ENCODE assay signal across 8 cellular contexts in the genomic region with DNA sequence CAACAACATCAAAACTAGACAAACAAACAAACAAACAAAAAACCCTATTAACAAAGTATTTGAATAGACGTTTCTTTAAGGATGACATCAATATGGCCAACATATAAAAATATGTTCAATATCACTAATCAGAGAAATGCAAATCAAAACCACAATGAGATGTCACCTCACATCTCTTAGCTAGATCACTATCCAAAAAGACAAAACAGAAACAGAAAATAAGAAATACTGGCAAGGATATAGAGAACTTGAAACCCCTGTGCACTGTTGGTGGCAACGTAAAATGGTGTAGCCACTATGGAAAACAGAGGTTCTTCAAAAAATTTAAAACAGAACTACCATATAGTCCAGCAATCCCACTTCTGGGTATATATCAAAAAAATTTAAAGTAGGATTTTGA.
A peak's percentile ranks its signal among the peaks of the same experiment; 100 is the strongest.
DNase-seq lines count a peak whose midpoint lies in the region; ATAC-seq, FAIRE-seq and TF ChIP-seq lines count a peak whose summit lies in the region.
"Not testable (repeated sequence)": the region's sequence is repeated elsewhere in the genome, so short reads cannot be mapped to it uniquely, and the experiment has no call there.

No MANE protein-coding gene starts in this region.

- not testable (repeated sequence) for H3K27me3 ChIP-seq in GM12878 (replicated peaks in 1 of 2; ENCODE audit: control insufficient read depth in 2 of 2, insufficient read depth in 2 of 2, low read length in 1 of 2)

- not testable (repeated sequence) for H4K20me1 ChIP-seq in GM12878 (ENCODE audit: control insufficient read depth, insufficient read depth)

- WGBS in GM12878 (ENCODE audit: insufficient coverage, insufficient replicate concordance, low lambda C conversion rate, missing lambda C conversion rate): 3% methylated on average over 2 of the region's 2 CpGs

- not testable (repeated sequence) for H3K4me1 ChIP-seq in GM12878 (ENCODE audit: control insufficient read depth, insufficient read depth, low read length)

- peak; percentile 82 for ATAC-seq in GM18907 (IDR thresholded peaks at IDR 0.05; ENCODE audit: unreplicated experiment)
- peak; percentile 74 for ATAC-seq in GM19452 (IDR thresholded peaks at IDR 0.05; ENCODE audit: unreplicated experiment)
- peak; percentile 59 for ATAC-seq in GM21529 (IDR thresholded peaks at IDR 0.05; ENCODE audit: unreplicated experiment)
- ATAC-seq in HG02763 (IDR thresholded peaks at IDR 0.05; ENCODE audit: unreplicated experiment): peak; percentile 65
- ATAC-seq in HG03135 (IDR thresholded peaks at IDR 0.05; ENCODE audit: unreplicated experiment): peak; percentile 75
- ATAC-seq in HG03521 (IDR thresholded peaks at IDR 0.05; ENCODE audit: unreplicated experiment): peak; percentile 55
- peak; percentile 73 for ATAC-seq in GM12878

- RAD21 ChIA-PET in GM12878 (lab: Charles Lee; ENCODE audit: unreplicated experiment): not testable (repeated sequence)

- TF ChIP-seq POLR2A in GM12878 (IDR thresholded peaks at IDR 0.05; ENCODE audit: low read depth, low read length): not testable (repeated sequence)

- not testable (repeated sequence) for H3K4me3 ChIP-seq in GM12865 (ENCODE audit: low read depth, low read length); GM12878

- SMC1A ChIA-PET in GM12878 (lab: Charles Lee; ENCODE audit: uncharacterized antibody, unreplicated experiment): not testable (repeated sequence)

- H3K9me3 ChIP-seq in GM12878 (replicated peaks; ENCODE audit: control insufficient read depth, insufficient read depth, low read length): not testable (repeated sequence)

- POLR2A ChIA-PET in GM12878 (lab: Charles Lee): not testable (repeated sequence)

- not testable (repeated sequence) for H3K27ac ChIP-seq in GM12878 (ENCODE audit: control insufficient read depth, insufficient read depth)

- H3K79me2 ChIP-seq in GM12878 (ENCODE audit: control insufficient read depth, insufficient read depth, low read length): not testable (repeated sequence)

- DNase-seq in GM12865 (ENCODE audit: low read depth): peak; percentile 35
- DNase-seq in GM12878 (ENCODE audit: low read depth, low spot score): not testable (repeated sequence)

- not testable (repeated sequence) for H2AFZ ChIP-seq in GM12878 (ENCODE audit: control insufficient read depth, low read depth, low read length)

- not testable (repeated sequence) for FAIRE-seq in GM12878 (lab: Jason Lieb, UNC)

- BruUV-seq in GM12878 (replicated peaks; lab: Mats Ljungman, UMichigan): not testable (repeated sequence)

- not testable (repeated sequence) for TF ChIP-seq RAD21 in GM12878 (IDR thresholded peaks at IDR 0.05; ENCODE audit: insufficient read depth, low read depth, low read length)

- H3K36me3 ChIP-seq in GM12878 (ENCODE audit: control insufficient read depth in 2 of 2, insufficient read depth in 2 of 2, low read length in 1 of 2): not testable (repeated sequence)

- TF ChIP-seq CTCF in GM12865 (IDR thresholded peaks at IDR 0.05; ENCODE audit: insufficient read depth, low read depth, low read length, missing control alignments); GM12878 (IDR thresholded peaks at IDR 0.05 in 2 of 3, conservative IDR thresholded peaks at IDR 0.05 in 1 of 3; ENCODE audit: control insufficient read depth in 2 of 3, extremely low read depth in 1 of 3, insufficient read depth in 1 of 3, low read depth in 3 of 3, low read length in 3 of 3): not testable (repeated sequence)

- intact Hi-C loops in GM12878 (cut with micrococcal nuclease; ENCODE audit: unreplicated experiment): not testable (repeated sequence)

- CTCF ChIA-PET in GM12878 (lab: Yijun Ruan, JAX): not testable (repeated sequence)

- H3K9ac ChIP-seq in GM12878 (ENCODE audit: control insufficient read depth, insufficient read depth, low read length): not testable (repeated sequence)

- TF ChIP-seq EP300 in GM12878 (IDR thresholded peaks at IDR 0.05; ENCODE audit: borderline replicate concordance in 1 of 2, control insufficient read depth in 1 of 2, low read depth in 2 of 2, low read length in 2 of 2): not testable (repeated sequence)

- H3K4me2 ChIP-seq in GM12878 (ENCODE audit: control insufficient read depth, insufficient read depth): not testable (repeated sequence)

- in situ Hi-C loops in GM12878 (cut with MboI): not testable (repeated sequence)

TF ChIP-seq in GM12878, 131 proteins besides CTCF, POLR2A, EP300 and RAD21:
- peak; percentile 30; the same call in 1 of the 2 replicates for TF ChIP-seq ATF7 (IDR thresholded peaks at IDR 0.05; ENCODE audit: low read depth)
TF ChIP-seq in GM12878: peak in this region for 1; not testable (repeated sequence) for 130.
